9 cellular contexts compared by ENCODE assay signal in the genomic region with DNA sequence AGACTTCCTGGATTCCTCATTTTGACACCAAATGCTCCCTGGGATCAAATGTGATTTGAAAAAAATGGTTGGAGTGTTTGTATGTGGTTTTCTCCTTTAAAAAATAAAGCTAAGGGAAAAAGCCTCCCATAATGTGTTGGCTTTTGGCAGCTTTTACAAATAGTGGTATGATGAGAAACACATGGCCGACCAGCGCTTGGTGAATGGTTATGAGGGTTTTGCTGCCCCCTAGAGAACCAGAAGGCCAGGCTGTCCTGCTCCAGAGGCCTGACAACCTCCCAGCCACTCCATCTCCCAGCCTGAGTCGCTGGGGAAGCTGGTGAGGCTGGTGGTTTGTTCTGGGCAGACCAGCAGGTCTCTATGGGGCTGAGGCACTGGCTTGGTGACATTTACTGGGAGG.
DNase-seq lines count a peak whose midpoint lies in the region; ATAC-seq and TF ChIP-seq lines count a peak whose summit lies in the region.
"Had no signal": no experiment of that assay in that cellular context is flagged by ENCODE, and none has a peak within 500 bp of the region (broad histone marks: within the 10 kb centered on the region; RNA-seq: fewer than 3 reads in every experiment).

No MANE protein-coding gene starts in this region.

- no peaks in the 10 kb centered on the region for H3F3A ChIP-seq in OCI-LY1 (ENCODE audit: insufficient read depth, low read length)

- TF ChIP-seq POLR2A in spleen (IDR thresholded peaks at IDR 0.05), result no peak

- H3K9ac ChIP-seq in OCI-LY1 (ENCODE audit: low read length), result no peak overlapping the region

- H4K20me1 ChIP-seq in OCI-LY1 (ENCODE audit: insufficient read depth, low read length), result no peaks in the 10 kb centered on the region

- intact Hi-C loops in psoas muscle (cut with DNase I), result loop anchor here in 1 of 2 donors (5.0 kb wide), 1 partner anchor 66 kb away; no protein-coding TSS in a partner anchor
- intact Hi-C loops in spleen (cut with DNase I; ENCODE audit: low total_unique reads), result no loop called here

- H3K9me2 ChIP-seq in OCI-LY1 (ENCODE audit: low read depth, low read length), result no peaks in the 10 kb centered on the region

- 44 to 59% (median 52%) methylated on average over 3 of the region's 3 CpGs for WGBS in psoas muscle, 3 donors
- WGBS in spleen, 5 donors, result 69 to 91% (median 80%) methylated on average over 3 of the region's 3 CpGs

- no peak overlapping the region for H2AFZ ChIP-seq in OCI-LY1 (ENCODE audit: low read length)

- no peak overlapping the region for H3K4me2 ChIP-seq in OCI-LY1 (ENCODE audit: low read length)

- H3K4me3 ChIP-seq in GM06990 (replicated peaks; ENCODE audit: low read depth, low read length), result no peak overlapping the region
- H3K4me3 ChIP-seq in OCI-LY1 (ENCODE audit: low read depth, low read length, poor library complexity, severe bottlenecking), result no peak overlapping the region
- no peak overlapping the region for H3K4me3 ChIP-seq in psoas muscle
- no peak overlapping the region for H3K4me3 ChIP-seq in spleen

- ATAC-seq in psoas muscle (peak; percentile 45 to 58 (median 52)), HG02970 (IDR thresholded peaks at IDR 0.05; ENCODE audit: low FRiP score, unreplicated experiment) (no peak)

- H3K9me3 ChIP-seq in OCI-LY1 (ENCODE audit: low read length) (no peaks in the 10 kb centered on the region), psoas muscle (no peaks in the 10 kb centered on the region), spleen (no peaks in the 10 kb centered on the region)

- no peaks in the 10 kb centered on the region for H3K79me2 ChIP-seq in OCI-LY1 (ENCODE audit: insufficient read depth, low read length)

- DNase-seq in GM06990 (ENCODE audit: extremely low read depth, insufficient read length) (no peak), fibroblast of peridontal ligament (ENCODE audit: extremely low read depth) (peak; percentile 96), psoas muscle (peak in 1 of 2 donors; percentile 27), spleen (no peak), NCI-H510A treated with DMSO at 0.1 percent for 48 hours (lab: John Stamatoyannopoulos, UW) (no peak), SIG-M5 treated with dmso at 0.1 percent for 504 hours (lab: John Stamatoyannopoulos, UW; ENCODE audit: unreplicated experiment) (no peak)
- DNase-seq: hypothalamus had no signal

- no peaks in the 10 kb centered on the region for H3K36me3 ChIP-seq in GM06990 (ENCODE audit: control insufficient read depth, insufficient read depth, low read length)
- no peaks in the 10 kb centered on the region for H3K36me3 ChIP-seq in OCI-LY1 (ENCODE audit: insufficient read depth, low read length)
- peaks cover 0 to 52% of the 10 kb centered on the region in 2 donors for H3K36me3 ChIP-seq in psoas muscle (ENCODE audit: insufficient read depth in 1 of 2, low read depth in 1 of 2)
- peaks cover 0 to 17% (median 0%) of the 10 kb centered on the region in 6 donors for H3K36me3 ChIP-seq in spleen

- TF ChIP-seq CTCF in GM06990 (IDR thresholded peaks at IDR 0.05; ENCODE audit: insufficient read depth, low read length, poor library complexity, severe bottlenecking) (peak; percentile 51), OCI-LY1 (IDR thresholded peaks at IDR 0.05; ENCODE audit: low read length) (peak; percentile 29; the same call in 1 of the 2 replicates), psoas muscle (IDR thresholded peaks at IDR 0.05) (peak; percentile 30), spleen (IDR thresholded peaks at IDR 0.05 in 8 of 11, conservative IDR thresholded peaks at IDR 0.05 in 3 of 11) (peak in 5 of 11 experiments; percentile 6 to 30 (median 18))

- 0 out of 2 replicates have a peak, but pooled peaks cover 1% of the 10 kb centered on the region for H3K27me3 ChIP-seq in GM06990 (replicated peaks; ENCODE audit: control insufficient read depth, insufficient read depth, low read length)
- H3K27me3 ChIP-seq in OCI-LY1 (ENCODE audit: insufficient read depth, low read length), result no peaks in the 10 kb centered on the region
- no peaks in the 10 kb centered on the region for H3K27me3 ChIP-seq in psoas muscle (ENCODE audit: insufficient read depth in 3 of 3, low read length in 2 of 3)
- no peaks in the 10 kb centered on the region for H3K27me3 ChIP-seq in spleen (replicated peaks in 1 of 7)

- H3K27ac ChIP-seq in OCI-LY1 (ENCODE audit: low read depth, low read length, poor library complexity, severe bottlenecking), result no peak overlapping the region
- peak overlapping the region; percentile 32 for H3K27ac ChIP-seq in psoas muscle
- peak overlapping the region in 4 of 8 donors; percentile 30 to 49 (median 42) for H3K27ac ChIP-seq in spleen

- H3K4me1 ChIP-seq in OCI-LY1 (ENCODE audit: insufficient read depth, low read length, severe bottlenecking) (no peaks in the 10 kb centered on the region), psoas muscle (peaks cover 66% of the 10 kb centered on the region), spleen (peaks cover 0 to 19% (median 0%) of the 10 kb centered on the region in 6 donors)
